23 cellular contexts compared by ENCODE assay signal in the genomic region with DNA sequence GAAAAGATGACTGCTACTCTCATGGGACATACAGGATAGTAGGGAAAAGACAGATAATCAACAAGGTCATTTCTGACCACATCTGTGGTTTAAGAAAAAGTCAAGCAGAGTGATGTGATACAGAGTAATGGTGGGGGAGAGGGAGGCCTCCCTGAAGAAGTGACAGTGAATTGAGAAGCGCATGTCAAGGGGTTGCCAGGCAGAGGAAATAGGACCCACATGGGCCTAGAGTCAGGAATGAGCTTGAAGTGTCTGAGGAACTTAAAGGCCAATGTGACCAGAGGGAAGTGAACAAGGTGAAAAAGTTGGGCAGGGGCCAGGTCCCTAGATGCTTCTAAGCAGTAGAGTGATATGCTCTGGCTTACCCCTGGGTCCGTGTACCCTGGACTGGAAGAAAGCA.
A peak's percentile ranks its signal among the peaks of the same experiment; 100 is the strongest.
DNase-seq lines count a peak whose midpoint lies in the region; ATAC-seq and TF ChIP-seq lines count a peak whose summit lies in the region.
"Had no signal": no experiment of that assay in that cellular context is flagged by ENCODE, and none has a peak within 500 bp of the region (broad histone marks: within the 10 kb centered on the region; RNA-seq: fewer than 3 reads in every experiment).

No MANE protein-coding gene starts in this region.

- no peaks in the 10 kb centered on the region for H3K27me3 ChIP-seq in esophagus muscularis mucosa
- no peaks in the 10 kb centered on the region for H3K27me3 ChIP-seq in sigmoid colon
- H3K27me3 ChIP-seq in upper lobe of left lung: no peaks in the 10 kb centered on the region
- H3K27me3 ChIP-seq: foreskin keratinocyte, neutrophil, spleen had no signal

- TF ChIP-seq CTCF in esophagus muscularis mucosa (IDR thresholded peaks at IDR 0.05) (no peak), sigmoid colon (IDR thresholded peaks at IDR 0.05) (no peak), upper lobe of left lung (IDR thresholded peaks at IDR 0.05) (no peak)

- DNase-seq in T-helper 2 cell treated with Interferon-gamma antibody and Interleukin-4, amounts not matched to agents 5 μg/mL and 100 μg/mL, for 36 hours (ENCODE audit: low spot score): no peak
- DNase-seq in T-helper 2 cell (no peak), esophagus muscularis mucosa (ENCODE audit: extremely low spot score) (no peak), sigmoid colon (peak; percentile 64), upper lobe of left lung (no peak), NCI-H1930 (lab: John Stamatoyannopoulos, UW) (no peak), ACHN (no peak)
- DNase-seq: activated naive CD4-positive, alpha-beta T cell; AML-193; amygdala; caudate nucleus; DMS79 treated with DMSO at 0.1 percent for 48 hours; foreskin keratinocyte; hippocampal formation; MM.1S; NCI-H1436 treated with DMSO at 0.1 percent for 48 hours; NCI-H524; spleen; stimulated activated CD4-positive, alpha-beta T cell treated with anti-CD3 and anti-CD28 coated beads, Interleukin-4, amount 100 ng/mL, for 4 hours; substantia nigra had no signal

- no peak overlapping the region for H3K4me3 Mint-ChIP-seq in T-helper 2 cell treated with Interferon-gamma antibody and Interleukin-4, amounts not matched to agents 5 μg/mL and 100 μg/mL, for 36 hours

- H3K4me1 ChIP-seq in esophagus muscularis mucosa (peaks cover 33 to 83% (median 80%) of the 10 kb centered on the region in 4 donors), sigmoid colon (peaks cover 0 to 46% (median 43%) of the 10 kb centered on the region in 4 donors), upper lobe of left lung (peaks cover 0 to 8% (median 2%) of the 10 kb centered on the region in 4 donors)
- H3K4me1 ChIP-seq: spleen had no signal

- no peaks in the 10 kb centered on the region for H3K36me3 Mint-ChIP-seq in T-helper 2 cell treated with Interferon-gamma antibody and Interleukin-4, amounts not matched to agents 5 μg/mL and 100 μg/mL, for 36 hours (ENCODE audit: low read depth)

- H3K27ac ChIP-seq in esophagus muscularis mucosa (replicated peaks in 1 of 4): peak overlapping the region; percentile 92 to 98 (median 96)
- peak overlapping the region in 3 of 4 donors; percentile 82 to 92 (median 89) for H3K27ac ChIP-seq in sigmoid colon
- peak overlapping the region in 3 of 4 donors; percentile 32 to 74 (median 54) for H3K27ac ChIP-seq in upper lobe of left lung
- H3K27ac ChIP-seq: 22Rv1, foreskin keratinocyte, neutrophil, spleen had no signal

- H3K27ac Mint-ChIP-seq in T-helper 2 cell treated with Interferon-gamma antibody and Interleukin-4, amounts not matched to agents 5 μg/mL and 100 μg/mL, for 36 hours: peak overlapping the region; percentile 24

- H3K4me1 Mint-ChIP-seq in T-helper 2 cell treated with Interferon-gamma antibody and Interleukin-4, amounts not matched to agents 5 μg/mL and 100 μg/mL, for 36 hours (ENCODE audit: low read depth): peaks cover 13% of the 10 kb centered on the region

- ATAC-seq in upper lobe of left lung (ENCODE audit: low FRiP score in 2 of 2) (no peak), GM21390 (IDR thresholded peaks at IDR 0.05; ENCODE audit: unreplicated experiment) (no peak)
- ATAC-seq: foreskin keratinocyte had no signal

- in situ Hi-C loops in ACHN (cut with HindIII; ENCODE audit: low pct_ligation_motif_present, low pct_unique_long_range_greater_than_20kb, low sequenced_read_pairs): no loop called here

- intact Hi-C loops in esophagus muscularis mucosa (cut with DNase I): loop anchor here (5.0 kb wide), 1 partner anchor 41 kb away; no protein-coding TSS in a partner anchor
- intact Hi-C loops in sigmoid colon (cut with DNase I): no loop called here

- no peak for TF ChIP-seq POLR2A in esophagus muscularis mucosa (IDR thresholded peaks at IDR 0.05; ENCODE audit: low read depth)
- TF ChIP-seq POLR2A in sigmoid colon (IDR thresholded peaks at IDR 0.05): no peak
- TF ChIP-seq POLR2A in upper lobe of left lung (IDR thresholded peaks at IDR 0.05): no peak

- H3K9me3 ChIP-seq in esophagus muscularis mucosa (no peaks in the 10 kb centered on the region), sigmoid colon (no peaks in the 10 kb centered on the region), upper lobe of left lung (no peaks in the 10 kb centered on the region)
- H3K9me3 ChIP-seq: neutrophil, spleen had no signal

- no peaks in the 10 kb centered on the region for H3K9me3 Mint-ChIP-seq in T-helper 2 cell treated with Interferon-gamma antibody and Interleukin-4, amounts not matched to agents 5 μg/mL and 100 μg/mL, for 36 hours

- TF ChIP-seq EP300 in esophagus muscularis mucosa (IDR thresholded peaks at IDR 0.05) (no peak), sigmoid colon (IDR thresholded peaks at IDR 0.05) (no peak), upper lobe of left lung (IDR thresholded peaks at IDR 0.05) (no peak)

- 85% methylated on average over 2 of the region's 2 CpGs for WGBS in esophagus muscularis mucosa
- WGBS in sigmoid colon, 2 donors: 86 to 90% methylated on average over 2 of the region's 2 CpGs
- 69 to 79% methylated on average over 2 of the region's 2 CpGs for WGBS in upper lobe of left lung, 2 donors

- no peaks in the 10 kb centered on the region for H3K27me3 Mint-ChIP-seq in T-helper 2 cell treated with Interferon-gamma antibody and Interleukin-4, amounts not matched to agents 5 μg/mL and 100 μg/mL, for 36 hours (ENCODE audit: low read depth)

- H3K36me3 ChIP-seq in esophagus muscularis mucosa (no peaks in the 10 kb centered on the region), sigmoid colon (no peaks in the 10 kb centered on the region), upper lobe of left lung (no peaks in the 10 kb centered on the region)

- no peak overlapping the region for H3K4me3 ChIP-seq in esophagus muscularis mucosa
- H3K4me3 ChIP-seq in sigmoid colon: no peak overlapping the region
- H3K4me3 ChIP-seq in upper lobe of left lung: no peak overlapping the region
- H3K4me3 ChIP-seq: spleen had no signal
